8 cellular contexts compared by ENCODE assay signal in the genomic region with DNA sequence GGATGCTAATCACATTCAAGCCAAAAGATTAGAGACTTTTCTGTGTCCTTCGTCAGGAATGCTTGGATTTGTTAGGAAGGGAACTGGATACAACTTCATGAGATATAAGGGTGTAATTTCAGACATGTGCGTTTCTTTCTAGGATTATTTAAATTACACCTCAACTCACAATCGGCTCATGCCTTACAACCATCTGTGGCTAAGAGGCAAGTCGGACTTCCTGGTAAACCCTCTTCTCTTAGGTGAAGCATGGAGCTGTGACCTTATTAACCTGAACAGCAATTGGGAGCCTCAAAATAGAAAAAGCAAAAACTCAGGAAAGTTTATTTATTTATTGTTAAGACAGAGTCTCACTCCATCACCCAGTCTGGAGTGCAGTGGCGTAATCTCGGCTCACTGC.
A peak's percentile ranks its signal among the peaks of the same experiment; 100 is the strongest.
DNase-seq lines count a peak whose midpoint lies in the region; ATAC-seq, FAIRE-seq and TF ChIP-seq lines count a peak whose summit lies in the region.

No MANE protein-coding gene starts in this region.

- H2AFZ ChIP-seq in keratinocyte (ENCODE audit: control insufficient read depth, low read length), result peak overlapping the region; percentile 96

- no peaks in the 10 kb centered on the region for H3K36me3 ChIP-seq in keratinocyte (ENCODE audit: control insufficient read depth in 2 of 2, extremely low read depth in 1 of 2, insufficient read depth in 2 of 2, low read length in 2 of 2)

- FAIRE-seq in keratinocyte (lab: Jason Lieb, UNC), result no peak

- H3K36me3 Mint-ChIP-seq in activated CD8-positive, alpha-beta memory T cell treated with anti-CD3 and anti-CD28 coated beads, Interleukin-2, amount 10 ng/mL, durations not matched to agents 7 days and 5 days, result no peaks in the 10 kb centered on the region
- H3K36me3 Mint-ChIP-seq in activated T-helper 1 cell treated with anti-CD3 and anti-CD28 coated beads, Interleukin-12 subunit alpha, Interleukin-12 subunit beta, Interleukin-2, Interleukin-4 antibody, amounts not matched to agents 30 ng/mL and 10 ng/mL and 1 ng/mL, durations not matched to agents 14 hours and 24 hours and 36 hours (ENCODE audit: low read depth), result no peaks in the 10 kb centered on the region

- no peaks in the 10 kb centered on the region for H3K9me1 ChIP-seq in keratinocyte (ENCODE audit: control insufficient read depth, extremely low read depth, insufficient read depth, low read length)

- H3K9me3 Mint-ChIP-seq in activated CD8-positive, alpha-beta memory T cell treated with anti-CD3 and anti-CD28 coated beads, Interleukin-2, amount 10 ng/mL, durations not matched to agents 7 days and 5 days (ENCODE audit: low read depth), result no peaks in the 10 kb centered on the region
- no peaks in the 10 kb centered on the region for H3K9me3 Mint-ChIP-seq in activated T-helper 1 cell treated with anti-CD3 and anti-CD28 coated beads, Interleukin-12 subunit alpha, Interleukin-12 subunit beta, Interleukin-2, Interleukin-4 antibody, amounts not matched to agents 30 ng/mL and 10 ng/mL and 1 ng/mL, durations not matched to agents 14 hours and 24 hours and 36 hours

- H3K9me3 ChIP-seq in keratinocyte (ENCODE audit: control insufficient read depth, low read depth, low read length), result no peaks in the 10 kb centered on the region

- H3K4me3 Mint-ChIP-seq in activated CD8-positive, alpha-beta memory T cell treated with anti-CD3 and anti-CD28 coated beads, Interleukin-2, amount 10 ng/mL, durations not matched to agents 7 days and 5 days, result peak overlapping the region; percentile 65
- H3K4me3 Mint-ChIP-seq in activated T-helper 1 cell treated with anti-CD3 and anti-CD28 coated beads, Interleukin-12 subunit alpha, Interleukin-12 subunit beta, Interleukin-2, Interleukin-4 antibody, amounts not matched to agents 30 ng/mL and 10 ng/mL and 1 ng/mL, durations not matched to agents 14 hours and 24 hours and 36 hours, result peak overlapping the region; percentile 76

- no peak overlapping the region for H3K27ac Mint-ChIP-seq in activated CD8-positive, alpha-beta memory T cell treated with anti-CD3 and anti-CD28 coated beads, Interleukin-2, amount 10 ng/mL, durations not matched to agents 7 days and 5 days
- H3K27ac Mint-ChIP-seq in activated T-helper 1 cell treated with anti-CD3 and anti-CD28 coated beads, Interleukin-12 subunit alpha, Interleukin-12 subunit beta, Interleukin-2, Interleukin-4 antibody, amounts not matched to agents 30 ng/mL and 10 ng/mL and 1 ng/mL, durations not matched to agents 14 hours and 24 hours and 36 hours, result no peak overlapping the region

- H4K20me1 ChIP-seq in keratinocyte (ENCODE audit: control insufficient read depth, extremely low read depth, insufficient read depth, low read length), result no peaks in the 10 kb centered on the region

- dilution Hi-C loops in keratinocyte (cut with MboI; ENCODE audit: extremely low pct_ligation_motif_present, low sequenced_read_pairs), result no loop called here

- peaks cover 9% of the 10 kb centered on the region for H3K4me1 Mint-ChIP-seq in activated CD8-positive, alpha-beta memory T cell treated with anti-CD3 and anti-CD28 coated beads, Interleukin-2, amount 10 ng/mL, durations not matched to agents 7 days and 5 days
- H3K4me1 Mint-ChIP-seq in activated T-helper 1 cell treated with anti-CD3 and anti-CD28 coated beads, Interleukin-12 subunit alpha, Interleukin-12 subunit beta, Interleukin-2, Interleukin-4 antibody, amounts not matched to agents 30 ng/mL and 10 ng/mL and 1 ng/mL, durations not matched to agents 14 hours and 24 hours and 36 hours (ENCODE audit: low read depth), result peaks cover 9% of the 10 kb centered on the region

- ATAC-seq in activated CD8-positive, alpha-beta memory T cell treated with anti-CD3 and anti-CD28 coated beads, Interleukin-2, amount 10 ng/mL, durations not matched to agents 7 days and 5 days, result no peak
- no peak for ATAC-seq in HG03139 (IDR thresholded peaks at IDR 0.05; ENCODE audit: unreplicated experiment)

- CTCF ChIA-PET in activated CD8-positive, alpha-beta memory T cell treated with anti-CD3 and anti-CD28 coated beads, Interleukin-2, amount 10 ng/mL, durations not matched to agents 7 days and 5 days (lab: Charles Lee), result interaction anchor here (0.7 to 6.8 kb wide), 21 partner anchors 10 to 349 kb away, joined by 3 to 93 read pairs (median 5); no protein-coding TSS in a partner anchor

- H3K4me3 ChIP-seq in keratinocyte (ENCODE audit: control insufficient read depth in 2 of 3, extremely low read depth in 1 of 3, insufficient read depth in 2 of 3, low read depth in 1 of 3, low read length in 3 of 3), result peak overlapping the region; percentile 50 to 69 (median 61)

- H3K27me3 ChIP-seq in keratinocyte (ENCODE audit: control insufficient read depth, extremely low read depth, insufficient read depth, low read length), result no peaks in the 10 kb centered on the region

- H3K79me2 ChIP-seq in keratinocyte (ENCODE audit: control insufficient read depth, insufficient read depth, low read length), result no peaks in the 10 kb centered on the region

- peaks cover 27% of the 10 kb centered on the region for H3K27me3 Mint-ChIP-seq in activated CD8-positive, alpha-beta memory T cell treated with anti-CD3 and anti-CD28 coated beads, Interleukin-2, amount 10 ng/mL, durations not matched to agents 7 days and 5 days
- peaks cover 13% of the 10 kb centered on the region for H3K27me3 Mint-ChIP-seq in activated T-helper 1 cell treated with anti-CD3 and anti-CD28 coated beads, Interleukin-12 subunit alpha, Interleukin-12 subunit beta, Interleukin-2, Interleukin-4 antibody, amounts not matched to agents 30 ng/mL and 10 ng/mL and 1 ng/mL, durations not matched to agents 14 hours and 24 hours and 36 hours (ENCODE audit: insufficient read depth)

- H3K4me1 ChIP-seq in keratinocyte (ENCODE audit: control insufficient read depth, extremely low read depth, insufficient read depth, low read length), result peaks cover 21% of the 10 kb centered on the region

- DNase-seq in activated CD8-positive, alpha-beta memory T cell treated with anti-CD3 and anti-CD28 coated beads, Interleukin-2, amount 10 ng/mL, durations not matched to agents 7 days and 5 days, result no peak
- DNase-seq in activated CD8-positive, alpha-beta memory T cell treated with anti-CD3 and anti-CD28 coated beads, Interleukin-2, amount 50 U/mL, for 48 hours, result no peak
- DNase-seq in activated T-helper 1 cell treated with anti-CD3 and anti-CD28 coated beads, Interleukin-12 subunit alpha, Interleukin-12 subunit beta, Interleukin-2, Interleukin-4 antibody, amounts not matched to agents 30 ng/mL and 10 ng/mL and 1 ng/mL, durations not matched to agents 14 hours and 24 hours and 36 hours (ENCODE audit: low spot score), result no peak
- DNase-seq in keratinocyte (ENCODE audit: low read depth, low spot score) (no peak), superior temporal gyrus (ENCODE audit: extremely low spot score) (peak; percentile 10), NCI-H2081 treated with DMSO at 0.1 percent for 48 hours (lab: John Stamatoyannopoulos, UW) (no peak), KG1 (lab: John Stamatoyannopoulos, UW) (no peak)

- intact Hi-C loops in activated T-helper 1 cell treated with anti-CD3 and anti-CD28 coated beads, Interleukin-12 subunit alpha, Interleukin-12 subunit beta, Interleukin-2, Interleukin-4 antibody, amounts not matched to agents 30 ng/mL and 10 ng/mL and 1 ng/mL, durations not matched to agents 14 hours and 24 hours and 36 hours (cut with micrococcal nuclease), result loop anchor here (1.0 to 2.0 kb wide), 4 partner anchors 61 to 352 kb away; a partner anchor contains a TSS

- H3K4me2 ChIP-seq in keratinocyte (ENCODE audit: control insufficient read depth, extremely low read depth, insufficient read depth, low read depth, low read length), result peak overlapping the region; percentile 92

- H3K9ac ChIP-seq in keratinocyte (ENCODE audit: control insufficient read depth, extremely low read depth, insufficient read depth, low read length), result peak overlapping the region; percentile 65

- H3K27ac ChIP-seq in keratinocyte (ENCODE audit: control insufficient read depth, insufficient read depth, low read length), result peak overlapping the region; percentile 10

- no peak for TF ChIP-seq CTCF in keratinocyte (optimal IDR thresholded peaks at IDR 0.05 in 1 of 3, IDR thresholded peaks at IDR 0.05 in 1 of 3, conservative IDR thresholded peaks at IDR 0.05 in 1 of 3; ENCODE audit: extremely low read depth in 1 of 3, insufficient read depth in 2 of 3, low read length in 3 of 3)
